In genomic region chr2:225660262-225661091, GRCh38 we compare ENCODE assay signal across 8 cellular contexts.
DNase-seq lines count a peak whose midpoint lies in the region; ATAC-seq, FAIRE-seq and TF ChIP-seq lines count a peak whose summit lies in the region.

No MANE protein-coding gene starts in this region.

- no peaks in the 10 kb centered on the region for H3K9me3 ChIP-seq in endothelial cell of umbilical vein (replicated peaks; ENCODE audit: control insufficient read depth, insufficient read depth, low read length)

- in situ Hi-C loops in Caki2 (cut with HindIII; ENCODE audit: low pct_unique_long_range_greater_than_20kb, low sequenced_read_pairs): no loop called here

- FAIRE-seq in endothelial cell of umbilical vein (lab: Jason Lieb, UNC): peak; percentile 81

- no peak overlapping the region for H3K4me3 ChIP-seq in endothelial cell of umbilical vein (replicated peaks in 1 of 3; ENCODE audit: insufficient read depth in 1 of 3, low read depth in 1 of 3, low read length in 3 of 3)

- H3K4me1 Mint-ChIP-seq in naive B cell: no peaks in the 10 kb centered on the region

- H3K4me3 Mint-ChIP-seq in naive B cell: no peak overlapping the region

- CTCF ChIA-PET in endothelial cell of umbilical vein (lab: Charles Lee): interaction anchor here (0.6 to 4.9 kb wide), 23 partner anchors 9 to 1690 kb away, joined by 3 to 57 read pairs (median 4); no protein-coding TSS in a partner anchor

- no peaks in the 10 kb centered on the region for H3K79me2 ChIP-seq in endothelial cell of umbilical vein (ENCODE audit: control insufficient read depth, insufficient read depth, low read length)

- no peak overlapping the region for H3K27ac ChIP-seq in endothelial cell of umbilical vein (ENCODE audit: insufficient read depth, low read depth, low read length)

- H3K36me3 Mint-ChIP-seq in naive B cell: no peaks in the 10 kb centered on the region

- H3K27me3 ChIP-seq in endothelial cell of umbilical vein (ENCODE audit: control insufficient read depth in 2 of 2, insufficient read depth in 2 of 2, low read length in 2 of 2): peaks cover 0 to 2% of the 10 kb centered on the region in 2 experiments

- no peaks in the 10 kb centered on the region for H3K4me1 ChIP-seq in endothelial cell of umbilical vein (ENCODE audit: control insufficient read depth, extremely low read depth, insufficient read depth, low read length)

- dilution Hi-C loops in endothelial cell of umbilical vein (cut with MboI; ENCODE audit: extremely low pct_ligation_motif_present, low sequenced_read_pairs): no loop called here

- no peak overlapping the region for H3K9ac ChIP-seq in endothelial cell of umbilical vein (replicated peaks; ENCODE audit: extremely low read depth, insufficient read depth, low read length)

- no peak for TF ChIP-seq POLR2A in endothelial cell of umbilical vein (IDR thresholded peaks at IDR 0.05; ENCODE audit: low read depth, low read length)

- TF ChIP-seq CTCF in endothelial cell of umbilical vein (IDR thresholded peaks at IDR 0.05; ENCODE audit: extremely low read depth in 1 of 2, insufficient read depth in 1 of 2, low read depth in 1 of 2, low read length in 2 of 2): peak; percentile 81 to 82

- H3K27me3 Mint-ChIP-seq in naive B cell: peaks cover 24 to 47% (median 40%) of the 10 kb centered on the region in 3 donors

- intact Hi-C loops in endothelial cell of umbilical vein (cut with micrococcal nuclease): loop anchor here (1.0 to 10.0 kb wide), 7 partner anchors 377 to 1303 kb away; no protein-coding TSS in a partner anchor

- ATAC-seq in GM19455 (IDR thresholded peaks at IDR 0.05; ENCODE audit: unreplicated experiment) (peak; percentile 81), HG03565 (IDR thresholded peaks at IDR 0.05; ENCODE audit: unreplicated experiment) (peak; percentile 86), naive B cell (ENCODE audit: low read depth in 2 of 2) (peak in 1 of 2 donors; percentile 60)

- peak; percentile 27 for DNase-seq in Caki2 (ENCODE audit: low read depth)
- peak; percentile 27 to 55 for DNase-seq in NOMO-1 (lab: John Stamatoyannopoulos, UW; ENCODE audit: unreplicated experiment in 2 of 2)
- DNase-seq in activated CD8-positive, alpha-beta memory T cell treated with anti-CD3 and anti-CD28 coated beads for 4 hours (ENCODE audit: low read depth in 2 of 2): peak; percentile 14 to 43
- peak; percentile 55 for DNase-seq in endothelial cell of umbilical vein (ENCODE audit: low read depth, low spot score)
- peak; percentile 39 for DNase-seq in naive B cell
- peak; percentile 29 to 53 for DNase-seq in stimulated activated CD8-positive, alpha-beta memory T cell treated with anti-CD3 and anti-CD28 coated beads, Interleukin-7, amount 100 ng/mL, for 48 hours (ENCODE audit: extremely low read depth in 1 of 2, low read depth in 1 of 2)

- no peaks in the 10 kb centered on the region for H3K9me1 ChIP-seq in endothelial cell of umbilical vein (replicated peaks; ENCODE audit: control insufficient read depth, extremely low read depth, insufficient read depth, low read length)

- BruUV-seq in endothelial cell of umbilical vein (replicated peaks; lab: Mats Ljungman, UMichigan): no TSS peak

- H3K36me3 ChIP-seq in endothelial cell of umbilical vein (ENCODE audit: control insufficient read depth in 2 of 2, extremely low read depth in 1 of 2, insufficient read depth in 2 of 2, low read length in 2 of 2): no peaks in the 10 kb centered on the region

- no peaks in the 10 kb centered on the region for H4K20me1 ChIP-seq in endothelial cell of umbilical vein (replicated peaks; ENCODE audit: control insufficient read depth, extremely low read depth, insufficient read depth, low read length)

- H3K4me2 ChIP-seq in endothelial cell of umbilical vein (ENCODE audit: insufficient read depth, low read length): no peak overlapping the region

- H2AFZ ChIP-seq in endothelial cell of umbilical vein (ENCODE audit: low read depth, low read length): no peak overlapping the region

- H3K27ac Mint-ChIP-seq in naive B cell: peak overlapping the region in 1 of 6 donors; percentile 22

- H3K9me3 Mint-ChIP-seq in naive B cell: no peaks in the 10 kb centered on the region

- POLR2A ChIA-PET in endothelial cell of umbilical vein (lab: Charles Lee): no interaction called here

TF ChIP-seq in endothelial cell of umbilical vein, 7 proteins besides CTCF, POLR2A, EP300 and RAD21:
- TF ChIP-seq MYC (IDR thresholded peaks at IDR 0.05; ENCODE audit: low read depth, low read length) (no peak), JUN (IDR thresholded peaks at IDR 0.05; ENCODE audit: borderline replicate concordance, insufficient read depth, insufficient read length, low read depth) (no peak), MAX (IDR thresholded peaks at IDR 0.05; ENCODE audit: insufficient read depth, insufficient read length) (no peak), POLR2AphosphoS5 (IDR thresholded peaks at IDR 0.05; ENCODE audit: insufficient read depth, low read depth, low read length) (no peak), GATA2 (IDR thresholded peaks at IDR 0.05; ENCODE audit: insufficient read depth, insufficient read length, low read depth, low read length) (no peak), FOS (IDR thresholded peaks at IDR 0.05; ENCODE audit: borderline replicate concordance, insufficient read depth, low read length) (no peak), EZH2 (IDR thresholded peaks at IDR 0.05; ENCODE audit: borderline replicate concordance, low read depth, low read length, severe bottlenecking) (no peak)
